9 cellular contexts compared by ENCODE assay signal in genomic region chr12:109946913-109947312, GRCh38. TPM values are rescaled to one million over a fixed set of nuclear protein-coding genes. Genes with fewer than 3 reads are reported as not detected.
DNase-seq lines count a peak whose midpoint lies in the region; ATAC-seq, FAIRE-seq and TF ChIP-seq lines count a peak whose summit lies in the region.
"Had no signal": no experiment of that assay in that cellular context is flagged by ENCODE, and none has a peak within 500 bp of the region (broad histone marks: within the 10 kb centered on the region; RNA-seq: fewer than 3 reads in every experiment).

No MANE protein-coding gene starts in this region.

- H3K4me3 ChIP-seq in CD8-positive, alpha-beta memory T cell (ENCODE audit: low read length), result no peak overlapping the region
- H3K4me3 ChIP-seq in gastroesophageal sphincter (no peak overlapping the region), psoas muscle (no peak overlapping the region)

- TF ChIP-seq CTCF in gastroesophageal sphincter (IDR thresholded peaks at IDR 0.05) (no peak), psoas muscle (IDR thresholded peaks at IDR 0.05) (no peak)

- peak overlapping the region in 1 of 7 donors; percentile 6 for H3K4me3 Mint-ChIP-seq in CD8-positive, alpha-beta memory T cell
- H3K4me3 Mint-ChIP-seq in activated CD4-positive, alpha-beta memory T cell treated with anti-CD3 and anti-CD28 coated beads, Interleukin-2, amount 10 ng/mL, durations not matched to agents 7 days and 5 days, result no peak overlapping the region

- no peak for TF ChIP-seq EP300 in gastroesophageal sphincter (IDR thresholded peaks at IDR 0.05)

- peaks cover 16% of the 10 kb centered on the region for H3K4me1 ChIP-seq in CD8-positive, alpha-beta memory T cell (ENCODE audit: insufficient read depth, low read length)
- H3K4me1 ChIP-seq in gastroesophageal sphincter (peaks cover 15 to 78% (median 24%) of the 10 kb centered on the region in 3 donors), psoas muscle (peaks cover 47% of the 10 kb centered on the region)

- POLR2A ChIA-PET in CD8-positive, alpha-beta memory T cell (lab: Charles Lee), result no interaction called here
- POLR2A ChIA-PET in activated CD4-positive, alpha-beta memory T cell treated with anti-CD3 and anti-CD28 coated beads, Interleukin-2, amount 10 ng/mL, durations not matched to agents 7 days and 5 days (lab: Charles Lee), result interaction anchor here (0.8 to 1.5 kb wide), 6 partner anchors 9 to 66 kb away, joined by 3 to 4 read pairs (median 3); partner anchors contain the start of gene ANKRD13A

- no peaks in the 10 kb centered on the region for H3K9me3 Mint-ChIP-seq in CD8-positive, alpha-beta memory T cell
- H3K9me3 Mint-ChIP-seq in activated CD4-positive, alpha-beta memory T cell treated with anti-CD3 and anti-CD28 coated beads, Interleukin-2, amount 10 ng/mL, durations not matched to agents 7 days and 5 days, result no peaks in the 10 kb centered on the region

- CTCF ChIA-PET in CD8-positive, alpha-beta memory T cell (lab: Charles Lee), result no interaction called here
- CTCF ChIA-PET in activated CD4-positive, alpha-beta memory T cell treated with anti-CD3 and anti-CD28 coated beads, Interleukin-2, amount 10 ng/mL, durations not matched to agents 7 days and 5 days (lab: Charles Lee), result interaction anchor here (0.6 to 1.0 kb wide), 3 partner anchors 12 to 142 kb away, joined by 3 to 4 read pairs (median 3); no protein-coding TSS in a partner anchor

- TF ChIP-seq POLR2A in gastroesophageal sphincter (IDR thresholded peaks at IDR 0.05), result no peak

- H3K4me1 Mint-ChIP-seq in CD8-positive, alpha-beta memory T cell, result peaks cover 18 to 45% (median 27%) of the 10 kb centered on the region in 3 donors
- H3K4me1 Mint-ChIP-seq in activated CD4-positive, alpha-beta memory T cell treated with anti-CD3 and anti-CD28 coated beads, Interleukin-2, amount 10 ng/mL, durations not matched to agents 7 days and 5 days, result peaks cover 28% of the 10 kb centered on the region

- FAIRE-seq in frontal cortex (lab: Jason Lieb, UNC), result no peak

- DNase-seq in CD8-positive, alpha-beta memory T cell, result no peak
- no peak for DNase-seq in activated CD4-positive, alpha-beta memory T cell treated with anti-CD3 and anti-CD28 coated beads, Interleukin-2, amount 10 ng/mL, durations not matched to agents 7 days and 5 days
- DNase-seq in psoas muscle (no peak), frontal cortex (ENCODE audit: low spot score in 2 of 2) (no peak), superior temporal gyrus (ENCODE audit: extremely low spot score) (no peak)
- DNase-seq: DMS79 had no signal

- H3K36me3 ChIP-seq in CD8-positive, alpha-beta memory T cell (ENCODE audit: insufficient read depth, low read length), result peaks cover 38% of the 10 kb centered on the region
- peaks cover 0 to 54% of the 10 kb centered on the region in 2 donors for H3K36me3 ChIP-seq in gastroesophageal sphincter
- peaks cover 0 to 73% of the 10 kb centered on the region in 2 donors for H3K36me3 ChIP-seq in psoas muscle (ENCODE audit: insufficient read depth in 1 of 2, low read depth in 1 of 2)

- H3K36me3 Mint-ChIP-seq in CD8-positive, alpha-beta memory T cell, result peaks cover 4 to 80% (median 27%) of the 10 kb centered on the region in 3 donors
- peaks cover 72% of the 10 kb centered on the region for H3K36me3 Mint-ChIP-seq in activated CD4-positive, alpha-beta memory T cell treated with anti-CD3 and anti-CD28 coated beads, Interleukin-2, amount 10 ng/mL, durations not matched to agents 7 days and 5 days (ENCODE audit: low read depth)

- H3K27ac Mint-ChIP-seq in CD8-positive, alpha-beta memory T cell, result peak overlapping the region; percentile 35 to 91 (median 71)
- H3K27ac Mint-ChIP-seq in activated CD4-positive, alpha-beta memory T cell treated with anti-CD3 and anti-CD28 coated beads, Interleukin-2, amount 10 ng/mL, durations not matched to agents 7 days and 5 days, result peak overlapping the region; percentile 53

- 59 to 87% methylated on average over 2 to 8 of the region's 9 CpGs for WGBS in gastroesophageal sphincter (ENCODE audit: low coverage in 1 of 2), 2 donors
- WGBS in psoas muscle, 3 donors, result 88 to 96% (median 94%) methylated on average over 9 of the region's 9 CpGs

- ATAC-seq in gastroesophageal sphincter (no peak), psoas muscle (no peak), HG02588 (IDR thresholded peaks at IDR 0.05; ENCODE audit: unreplicated experiment) (no peak), GM19035 (IDR thresholded peaks at IDR 0.05; ENCODE audit: unreplicated experiment) (no peak)

- H3K27me3 ChIP-seq in CD8-positive, alpha-beta memory T cell (ENCODE audit: insufficient read depth, low read length, poor library complexity, severe bottlenecking), result no peaks in the 10 kb centered on the region
- no peaks in the 10 kb centered on the region for H3K27me3 ChIP-seq in gastroesophageal sphincter
- no peaks in the 10 kb centered on the region for H3K27me3 ChIP-seq in psoas muscle (ENCODE audit: insufficient read depth in 3 of 3, low read length in 2 of 3)

- no peak overlapping the region for H3K27ac ChIP-seq in CD8-positive, alpha-beta memory T cell (ENCODE audit: low read depth, low read length)
- peak overlapping the region; percentile 3 to 80 (median 64) for H3K27ac ChIP-seq in gastroesophageal sphincter
- peak overlapping the region; percentile 50 for H3K27ac ChIP-seq in psoas muscle

- H3K9me3 ChIP-seq in CD8-positive, alpha-beta memory T cell (ENCODE audit: low read length), result no peaks in the 10 kb centered on the region
- H3K9me3 ChIP-seq in gastroesophageal sphincter (no peaks in the 10 kb centered on the region), psoas muscle (no peaks in the 10 kb centered on the region)

- intact Hi-C loops in psoas muscle (cut with DNase I), result no loop called here

- H3K27me3 Mint-ChIP-seq in CD8-positive, alpha-beta memory T cell, result peaks cover 0 to 2% of the 10 kb centered on the region in 2 donors
- no peaks in the 10 kb centered on the region for H3K27me3 Mint-ChIP-seq in activated CD4-positive, alpha-beta memory T cell treated with anti-CD3 and anti-CD28 coated beads, Interleukin-2, amount 10 ng/mL, durations not matched to agents 7 days and 5 days

RNA-seq across cellular contexts. Expression of gene TCHP, which starts 46.8 kb away (rescaled TPM):
- 10 to 100 TPM; 27.7 to 28.3 TPM for total RNA-seq in CD8-positive, alpha-beta memory T cell
- polyA plus RNA-seq in CD8-positive, alpha-beta memory T cell, result 18.6 TPM
- 10 to 100 TPM; 35.0 to 35.3 TPM for total RNA-seq in activated CD4-positive, alpha-beta memory T cell treated with anti-CD3 and anti-CD28 coated beads, Interleukin-2, amount 10 ng/mL, durations not matched to agents 7 days and 5 days
- total RNA-seq in gastroesophageal sphincter (10 to 100 TPM; 12.4 to 29.4 (median 17.6) TPM), psoas muscle (10 to 100 TPM in 1 of 4 donors, 1 to 10 TPM in 3; 5.8 to 11.2 (median 8.5) TPM), frontal cortex (5.3 TPM)
- 10 to 100 TPM in 1 of 3 donors, 1 to 10 TPM in 2; 4.5 to 14.8 (median 5.7) TPM for polyA plus RNA-seq in psoas muscle

RNA-seq across cellular contexts. Expression of gene GIT2, which starts 49.3 kb away (rescaled TPM):
- 10 to 100 TPM; 52.0 to 54.4 TPM for total RNA-seq in CD8-positive, alpha-beta memory T cell
- 93.0 TPM for polyA plus RNA-seq in CD8-positive, alpha-beta memory T cell
- total RNA-seq in activated CD4-positive, alpha-beta memory T cell treated with anti-CD3 and anti-CD28 coated beads, Interleukin-2, amount 10 ng/mL, durations not matched to agents 7 days and 5 days, result 100 to 1,000 TPM; 107 to 112 TPM
- 10 to 100 TPM; 36.8 to 52.8 (median 42.3) TPM for total RNA-seq in gastroesophageal sphincter
- 10 to 100 TPM; 17.5 to 29.7 (median 26.4) TPM for total RNA-seq in psoas muscle
- 10 to 100 TPM; 10.8 to 20.3 (median 13.3) TPM for polyA plus RNA-seq in psoas muscle
- total RNA-seq in frontal cortex, result 20.4 TPM

RNA-seq across cellular contexts. Expression of gene ANKRD13A, which starts 52.3 kb away (rescaled TPM):
- 10 to 100 TPM; 38.1 to 41.1 TPM for total RNA-seq in CD8-positive, alpha-beta memory T cell
- 47.1 TPM for polyA plus RNA-seq in CD8-positive, alpha-beta memory T cell
- 10 to 100 TPM; 84.3 to 85.2 TPM for total RNA-seq in activated CD4-positive, alpha-beta memory T cell treated with anti-CD3 and anti-CD28 coated beads, Interleukin-2, amount 10 ng/mL, durations not matched to agents 7 days and 5 days
- total RNA-seq in gastroesophageal sphincter (100 to 1,000 TPM; 141 to 182 (median 153) TPM), psoas muscle (10 to 100 TPM in 2 of 4 donors, 1 to 10 TPM in 2; 8.7 to 16.3 (median 11.7) TPM), frontal cortex (24.9 TPM)
- 1 to 10 TPM; 6.8 to 9.0 (median 7.4) TPM for polyA plus RNA-seq in psoas muscle
